In the genomic region with DNA sequence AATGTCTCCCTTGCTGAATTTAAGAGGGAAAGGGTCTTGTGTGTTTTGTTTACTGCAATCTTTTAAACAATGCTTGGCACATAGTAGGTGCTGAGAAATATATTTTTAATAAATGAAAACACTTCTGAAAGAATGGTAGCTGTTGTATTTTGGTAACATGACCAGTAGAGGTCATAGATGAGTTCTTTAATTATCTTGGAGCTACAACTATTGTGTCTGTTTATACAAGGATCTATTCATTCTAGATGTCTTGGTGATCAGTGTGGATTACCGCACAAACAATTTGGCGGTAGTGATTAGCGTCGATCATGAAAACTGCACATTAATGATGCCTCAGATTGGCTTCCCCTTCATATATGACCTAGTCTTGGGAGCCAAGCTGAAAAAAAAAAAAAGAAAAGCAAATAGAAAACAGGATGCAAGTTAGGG, we compare ENCODE assay signal across 8 cellular contexts. TPM values are rescaled to one million over a fixed set of nuclear protein-coding genes. Genes with fewer than 3 reads are reported as not detected.
DNase-seq lines count a peak whose midpoint lies in the region; TF ChIP-seq lines count a peak whose summit lies in the region.

No MANE protein-coding gene starts in this region.

- DNase-seq in EH (ENCODE audit: low read depth), result peak; percentile 38
- peak; percentile 3 for DNase-seq in NCI-H82 treated with DMSO at 0.1 percent for 48 hours (lab: John Stamatoyannopoulos, UW; ENCODE audit: unreplicated experiment)
- DNase-seq in dorsolateral prefrontal cortex, result no peak
- DNase-seq in stimulated activated CD4-positive, alpha-beta T cell treated with anti-CD3 and anti-CD28 coated beads, Interleukin-4, amount 100 ng/mL, for 24 hours, result no peak
- DNase-seq in NCI-H187 treated with DMSO at 0.1 percent for 48 hours (lab: John Stamatoyannopoulos, UW), result no peak
- no peak for DNase-seq in GF-D8 (lab: John Stamatoyannopoulos, UW)

- intact Hi-C loops in dorsolateral prefrontal cortex (cut with DNase I), result loop anchor here in 1 of 2 donors (2.0 kb wide), 1 partner anchor 74 kb away; no protein-coding TSS in a partner anchor

- no peaks in the 10 kb centered on the region for H3F3A ChIP-seq in neural cell (ENCODE audit: insufficient read depth, low read length, poor library complexity, severe bottlenecking)

- no peak overlapping the region for H2AFZ ChIP-seq in neural cell (ENCODE audit: low read depth, low read length)

- H3K79me2 ChIP-seq in neural cell (replicated peaks; ENCODE audit: insufficient read depth, low read length), result no peaks in the 10 kb centered on the region

- no peaks in the 10 kb centered on the region for H3K9me3 ChIP-seq in HEK293 (ENCODE audit: control insufficient read depth, insufficient read depth, low read depth, low read length)
- H3K9me3 ChIP-seq in neural cell (ENCODE audit: low read length), result no peaks in the 10 kb centered on the region

- H4K20me1 ChIP-seq in neural cell (ENCODE audit: insufficient read depth), result no peaks in the 10 kb centered on the region

- TF ChIP-seq RAD21 in neural cell (conservative IDR thresholded peaks at IDR 0.05), result peak; percentile 68

- CTCF ChIA-PET in HEK293 (lab: Yijun Ruan, JAX), result interaction anchor here (0.5 to 4.5 kb wide), 27 partner anchors 9 to 738 kb away, joined by 3 to 38 read pairs (median 4); a partner anchor contains a TSS

- H3K27me3 ChIP-seq in dorsolateral prefrontal cortex (no peaks in the 10 kb centered on the region), neural cell (ENCODE audit: insufficient read depth, low read depth, low read length) (no peaks in the 10 kb centered on the region)

- no peaks in the 10 kb centered on the region for H3K9me2 ChIP-seq in neural cell (ENCODE audit: insufficient read depth, low read length)

- no peak for TF ChIP-seq EP300 in neural cell (conservative IDR thresholded peaks at IDR 0.05; ENCODE audit: poor library complexity, severe bottlenecking)

- H3K27ac ChIP-seq in HEK293 (ENCODE audit: extremely low read depth, low read depth, low read length) (no peak overlapping the region), dorsolateral prefrontal cortex (peak overlapping the region in 20 of 59 donors; percentile 9 to 76 (median 58)), neural cell (ENCODE audit: low read length) (no peak overlapping the region)

- TF ChIP-seq CTCF in HEK293 (tag by site-specific recombination; IDR thresholded peaks at IDR 0.05) (no peak), dorsolateral prefrontal cortex (IDR thresholded peaks at IDR 0.05 in 54 of 56, conservative IDR thresholded peaks at IDR 0.05 in 2 of 56; ENCODE audit: low read depth in 1 of 56, partially characterized antibody in 56 of 56) (peak; percentile 21 to 84 (median 66)), neural cell (IDR thresholded peaks at IDR 0.05; ENCODE audit: poor library complexity, severe bottlenecking) (peak; percentile 75)

- H3K36me3 ChIP-seq in HEK293 (ENCODE audit: control insufficient read depth in 2 of 2, insufficient read depth in 1 of 2, low read length in 2 of 2) (no peaks in the 10 kb centered on the region), neural cell (ENCODE audit: insufficient read depth, low read length) (no peaks in the 10 kb centered on the region)

- POLR2A ChIA-PET in HEK293 (lab: Yijun Ruan, JAX), result interaction anchor here (0.5 to 1.5 kb wide), 3 partner anchors 78 to 113 kb away, joined by 3 to 4 read pairs (median 3); a partner anchor contains a TSS

- H3K4me3 ChIP-seq in HEK293 (ENCODE audit: low read depth, low read length) (no peak overlapping the region), dorsolateral prefrontal cortex (peak overlapping the region in 38 of 59 donors; percentile 3 to 65 (median 39)), neural cell (ENCODE audit: low read length) (no peak overlapping the region)

- no peaks in the 10 kb centered on the region for H3K4me1 ChIP-seq in HEK293 (ENCODE audit: control insufficient read depth, insufficient read depth, low read length)

- H3K4me2 ChIP-seq in neural cell (ENCODE audit: low read length), result no peak overlapping the region

- H3K9ac ChIP-seq in neural cell (ENCODE audit: low read length), result no peak overlapping the region

TF ChIP-seq in HEK293, 187 proteins besides CTCF, POLR2A, EP300 and RAD21 (continues in another document):
- no peak for TF ChIP-seq ZIC2 (tag by site-specific recombination; IDR thresholded peaks at IDR 0.05)
- TF ChIP-seq PRDM1 (tag by site-specific recombination; IDR thresholded peaks at IDR 0.05), result 0 out of 2 replicates have a peak, but pooled peaks have one; percentile 11
- TF ChIP-seq, protein P1, sequence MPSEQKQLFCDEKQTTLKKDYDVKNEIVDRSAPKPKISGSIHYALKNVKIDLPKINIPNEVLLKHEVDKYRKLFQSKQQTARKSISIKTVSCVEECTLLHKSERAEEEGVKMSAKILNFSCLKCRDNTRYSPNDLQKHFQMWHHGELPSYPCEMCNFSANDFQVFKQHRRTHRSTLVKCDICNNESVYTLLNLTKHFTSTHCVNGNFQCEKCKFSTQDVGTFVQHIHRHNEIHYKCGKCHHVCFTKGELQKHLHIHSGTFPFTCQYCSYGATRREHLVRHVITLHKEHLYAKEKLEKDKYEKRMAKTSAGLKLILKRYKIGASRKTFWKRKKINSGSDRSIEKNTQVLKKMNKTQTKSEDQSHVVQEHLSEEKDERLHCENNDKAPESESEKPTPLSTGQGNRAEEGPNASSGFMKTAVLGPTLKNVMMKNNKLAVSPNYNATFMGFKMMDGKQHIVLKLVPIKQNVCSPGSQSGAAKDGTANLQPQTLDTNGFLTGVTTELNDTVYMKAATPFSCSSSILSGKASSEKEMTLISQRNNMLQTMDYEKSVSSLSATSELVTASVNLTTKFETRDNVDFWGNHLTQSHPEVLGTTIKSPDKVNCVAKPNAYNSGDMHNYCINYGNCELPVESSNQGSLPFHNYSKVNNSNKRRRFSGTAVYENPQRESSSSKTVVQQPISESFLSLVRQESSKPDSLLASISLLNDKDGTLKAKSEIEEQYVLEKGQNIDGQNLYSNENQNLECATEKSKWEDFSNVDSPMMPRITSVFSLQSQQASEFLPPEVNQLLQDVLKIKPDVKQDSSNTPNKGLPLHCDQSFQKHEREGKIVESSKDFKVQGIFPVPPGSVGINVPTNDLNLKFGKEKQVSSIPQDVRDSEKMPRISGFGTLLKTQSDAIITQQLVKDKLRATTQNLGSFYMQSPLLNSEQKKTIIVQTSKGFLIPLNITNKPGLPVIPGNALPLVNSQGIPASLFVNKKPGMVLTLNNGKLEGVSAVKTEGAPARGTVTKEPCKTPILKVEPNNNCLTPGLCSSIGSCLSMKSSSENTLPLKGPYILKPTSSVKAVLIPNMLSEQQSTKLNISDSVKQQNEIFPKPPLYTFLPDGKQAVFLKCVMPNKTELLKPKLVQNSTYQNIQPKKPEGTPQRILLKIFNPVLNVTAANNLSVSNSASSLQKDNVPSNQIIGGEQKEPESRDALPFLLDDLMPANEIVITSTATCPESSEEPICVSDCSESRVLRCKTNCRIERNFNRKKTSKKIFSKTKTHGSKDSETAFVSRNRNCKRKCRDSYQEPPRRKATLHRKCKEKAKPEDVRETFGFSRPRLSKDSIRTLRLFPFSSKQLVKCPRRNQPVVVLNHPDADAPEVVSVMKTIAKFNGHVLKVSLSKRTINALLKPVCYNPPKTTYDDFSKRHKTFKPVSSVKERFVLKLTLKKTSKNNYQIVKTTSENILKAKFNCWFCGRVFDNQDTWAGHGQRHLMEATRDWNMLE (tag by site-specific recombination; conservative IDR thresholded peaks at IDR 0.05; ENCODE audit: low read depth), result no peak

TF ChIP-seq in neural cell, 6 proteins besides CTCF, POLR2A, EP300 and RAD21:
- no peak for TF ChIP-seq MXI1 (conservative IDR thresholded peaks at IDR 0.05; ENCODE audit: poor library complexity, severe bottlenecking)
- peak; percentile 80 for TF ChIP-seq SMC3 (conservative IDR thresholded peaks at IDR 0.05; ENCODE audit: poor library complexity)
TF ChIP-seq in neural cell: peak in this region for 1.

RNA-seq across cellular contexts. Expression of a gene that starts 21.4 kb away (rescaled TPM):
- 10 to 100 TPM; 10.1 to 68.8 (median 28.2) TPM for total RNA-seq in dorsolateral prefrontal cortex
- polyA plus RNA-seq in neural cell, result 0.42 and 0.64 TPM in 2 replicates
- 0.12 and 0.24 TPM in 2 replicates for polyA minus RNA-seq in neural cell

RNA-seq across cellular contexts. Expression of a gene that starts 49.6 kb away (rescaled TPM):
- 10 to 100 TPM; 15.2 to 36.3 (median 25.7) TPM for total RNA-seq in dorsolateral prefrontal cortex
- polyA plus RNA-seq in neural cell, result 55.8 and 58.3 TPM in 2 replicates
- 31.4 and 36.3 TPM in 2 replicates for polyA minus RNA-seq in neural cell

Comparison
In these comparisons a context has a peak if more than half of its experiments do, and no peak if none do; other contexts are left out.
1. DNase-seq: peak in EH (single experiment) and NCI-H82 treated with DMSO at 0.1 percent for 48 hours (single experiment); none in dorsolateral prefrontal cortex (0 of 10), stimulated activated CD4-positive, alpha-beta T cell treated with anti-CD3 and anti-CD28 coated beads, Interleukin-4, amount 100 ng/mL, for 24 hours (single experiment), NCI-H187 treated with DMSO at 0.1 percent for 48 hours (single experiment) and GF-D8 (single experiment).
2. H3K4me3 ChIP-seq: peak in dorsolateral prefrontal cortex (38 of 59); none in HEK293 (single experiment) and neural cell (single experiment).